9 cellular contexts compared by ENCODE assay signal in the genomic region with DNA sequence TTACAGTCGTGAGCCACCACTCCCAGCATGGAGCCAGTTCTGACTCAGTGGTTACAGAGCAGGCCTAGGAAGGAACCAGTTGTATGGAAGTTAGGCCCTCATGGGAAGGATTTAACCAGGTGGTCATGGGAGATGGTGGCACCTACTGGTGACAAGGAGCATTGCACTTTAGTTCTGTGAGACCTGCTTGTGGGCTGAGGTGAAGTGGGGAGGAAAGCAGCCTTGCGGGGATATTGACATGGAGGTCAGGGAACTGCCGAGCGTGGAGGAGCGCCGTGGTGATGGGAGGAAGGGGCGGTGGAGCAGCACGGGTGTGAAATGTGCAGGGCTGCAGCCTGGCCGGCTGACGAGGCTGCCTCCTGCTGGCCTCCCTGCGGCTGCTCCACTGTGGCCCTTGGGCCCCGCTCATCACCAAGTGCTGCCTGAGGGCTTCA.
DNase-seq lines count a peak whose midpoint lies in the region; ATAC-seq, FAIRE-seq and TF ChIP-seq lines count a peak whose summit lies in the region.
"Had no signal": no experiment of that assay in that cellular context is flagged by ENCODE, and none has a peak within 500 bp of the region (broad histone marks: within the 10 kb centered on the region; RNA-seq: fewer than 3 reads in every experiment).

No MANE protein-coding gene starts in this region.

- no peaks in the 10 kb centered on the region for H4K20me1 ChIP-seq in GM12878 (ENCODE audit: control insufficient read depth, insufficient read depth)

- H3K9me3 Mint-ChIP-seq in stimulated activated naive CD8-positive, alpha-beta T cell treated with anti-CD3 and anti-CD28 coated beads, Interleukin-15, amount 100 ng/mL, for 72 hours = no peaks in the 10 kb centered on the region

- no peak for TF ChIP-seq POLR2A in GM12878 (IDR thresholded peaks at IDR 0.05; ENCODE audit: low read depth, low read length)

- no TSS peak for BruUV-seq in GM12878 (replicated peaks; lab: Mats Ljungman, UMichigan)

- RAD21 ChIA-PET in GM12878 (lab: Charles Lee; ENCODE audit: unreplicated experiment) = interaction anchor here (1.0 to 2.1 kb wide), 13 partner anchors 19 to 506 kb away, joined by 3 to 14 read pairs (median 4); a partner anchor contains a TSS

- no peak overlapping the region for H2AFZ ChIP-seq in GM12878 (ENCODE audit: control insufficient read depth, low read depth, low read length)

- TF ChIP-seq CTCF in GM12878 (IDR thresholded peaks at IDR 0.05 in 2 of 3, conservative IDR thresholded peaks at IDR 0.05 in 1 of 3; ENCODE audit: control insufficient read depth in 2 of 3, extremely low read depth in 1 of 3, insufficient read depth in 1 of 3, low read depth in 3 of 3, low read length in 3 of 3) = peak; percentile 67 to 82 (median 79)

- TF ChIP-seq EP300 in GM12878 (IDR thresholded peaks at IDR 0.05; ENCODE audit: borderline replicate concordance in 1 of 2, control insufficient read depth in 1 of 2, low read depth in 2 of 2, low read length in 2 of 2) = no peak

- no peak overlapping the region for H3K27ac Mint-ChIP-seq in stimulated activated naive CD8-positive, alpha-beta T cell treated with anti-CD3 and anti-CD28 coated beads, Interleukin-15, amount 100 ng/mL, for 72 hours

- ATAC-seq in SK-N-SH treated with all-trans-retinoic acid at 6 μM for 48 hours (peak; percentile 58), GM12878 (peak; percentile 74), GM21423 (IDR thresholded peaks at IDR 0.05; ENCODE audit: unreplicated experiment) (no peak)
- peak; percentile 67 for ATAC-seq in stimulated activated naive CD8-positive, alpha-beta T cell treated with anti-CD3 and anti-CD28 coated beads, Interleukin-15, amount 100 ng/mL, for 72 hours

- H3K4me2 ChIP-seq in GM12878 (ENCODE audit: control insufficient read depth, insufficient read depth) = no peak overlapping the region

- POLR2A ChIA-PET in GM12878 (lab: Charles Lee) = interaction anchor here (0.7 to 1.7 kb wide), 3 partner anchors 9 to 57 kb away, joined by 3 to 6 read pairs (median 5); no protein-coding TSS in a partner anchor

- no peak overlapping the region for H3K27ac ChIP-seq in GM12878 (ENCODE audit: control insufficient read depth, insufficient read depth)

- DNase-seq in NCI-H2029 treated with DMSO at 0.1 percent for 48 hours (lab: John Stamatoyannopoulos, UW) (peak; percentile 38), NCI-H2029 (lab: John Stamatoyannopoulos, UW) (no peak), HT1080 (ENCODE audit: low read depth) (peak; percentile 68), GM12878 (ENCODE audit: low read depth, low spot score) (peak; percentile 54), kidney tubule cell (ENCODE audit: low spot score) (peak; percentile 73)
- peak; percentile 45 to 49 for DNase-seq in stimulated activated naive CD8-positive, alpha-beta T cell treated with anti-CD3 and anti-CD28 coated beads, Interleukin-15, amount 100 ng/mL, for 72 hours

- CTCF ChIA-PET in GM12878 (lab: Yijun Ruan, JAX) = interaction anchor here (0.6 to 4.4 kb wide), 38 partner anchors 9 to 506 kb away, joined by 3 to 44 read pairs (median 4); no protein-coding TSS in a partner anchor

- no peaks in the 10 kb centered on the region for H3K27me3 ChIP-seq in GM12878 (replicated peaks in 1 of 2; ENCODE audit: control insufficient read depth in 2 of 2, insufficient read depth in 2 of 2, low read length in 1 of 2)

- no peak overlapping the region for H3K9ac ChIP-seq in GM12878 (ENCODE audit: control insufficient read depth, insufficient read depth, low read length)

- WGBS in GM12878 (ENCODE audit: insufficient coverage, insufficient replicate concordance, low lambda C conversion rate, missing lambda C conversion rate) = 49% methylated on average over 12 of the region's 12 CpGs

- peak; percentile 92 for TF ChIP-seq RAD21 in GM12878 (IDR thresholded peaks at IDR 0.05; ENCODE audit: insufficient read depth, low read depth, low read length)

- H3K4me3 Mint-ChIP-seq in stimulated activated naive CD8-positive, alpha-beta T cell treated with anti-CD3 and anti-CD28 coated beads, Interleukin-15, amount 100 ng/mL, for 72 hours = no peak overlapping the region

- H3K9me3 ChIP-seq in GM12878 (replicated peaks; ENCODE audit: control insufficient read depth, insufficient read depth, low read length) = no peaks in the 10 kb centered on the region; the same call in 2 of the 3 replicates

- H3K4me1 Mint-ChIP-seq in stimulated activated naive CD8-positive, alpha-beta T cell treated with anti-CD3 and anti-CD28 coated beads, Interleukin-15, amount 100 ng/mL, for 72 hours = peaks cover 68% of the 10 kb centered on the region

- H3K4me3 ChIP-seq in GM12878 = no peak overlapping the region

- in situ Hi-C loops in GM12878 (cut with MboI) = no loop called here

- H3K27me3 Mint-ChIP-seq in stimulated activated naive CD8-positive, alpha-beta T cell treated with anti-CD3 and anti-CD28 coated beads, Interleukin-15, amount 100 ng/mL, for 72 hours = no peaks in the 10 kb centered on the region

- peaks cover 26% of the 10 kb centered on the region for H3K4me1 ChIP-seq in GM12878 (ENCODE audit: control insufficient read depth, insufficient read depth, low read length)

- intact Hi-C loops in GM12878 (cut with micrococcal nuclease; ENCODE audit: unreplicated experiment) = loop anchor here (1.0 to 10.0 kb wide), 3 partner anchors 313 to 506 kb away; no protein-coding TSS in a partner anchor

- H3K79me2 ChIP-seq in GM12878 (ENCODE audit: control insufficient read depth, insufficient read depth, low read length) = peaks cover 23% of the 10 kb centered on the region

- SMC1A ChIA-PET in GM12878 (lab: Charles Lee; ENCODE audit: uncharacterized antibody, unreplicated experiment) = interaction anchor here (0.7 to 3.8 kb wide), 24 partner anchors 13 to 508 kb away, joined by 3 to 26 read pairs (median 4); no protein-coding TSS in a partner anchor

- FAIRE-seq in GM12878 (lab: Jason Lieb, UNC) = peak; percentile 88
- FAIRE-seq: G401.6 had no signal

- H3K36me3 ChIP-seq in GM12878 (ENCODE audit: control insufficient read depth in 2 of 2, insufficient read depth in 2 of 2, low read length in 1 of 2) = no peaks in the 10 kb centered on the region

TF ChIP-seq in SK-N-SH treated with all-trans-retinoic acid at 6 μM for 48 hours, 23 proteins besides CTCF, POLR2A, EP300 and RAD21 (continues in another document):
- TF ChIP-seq, protein P1, sequence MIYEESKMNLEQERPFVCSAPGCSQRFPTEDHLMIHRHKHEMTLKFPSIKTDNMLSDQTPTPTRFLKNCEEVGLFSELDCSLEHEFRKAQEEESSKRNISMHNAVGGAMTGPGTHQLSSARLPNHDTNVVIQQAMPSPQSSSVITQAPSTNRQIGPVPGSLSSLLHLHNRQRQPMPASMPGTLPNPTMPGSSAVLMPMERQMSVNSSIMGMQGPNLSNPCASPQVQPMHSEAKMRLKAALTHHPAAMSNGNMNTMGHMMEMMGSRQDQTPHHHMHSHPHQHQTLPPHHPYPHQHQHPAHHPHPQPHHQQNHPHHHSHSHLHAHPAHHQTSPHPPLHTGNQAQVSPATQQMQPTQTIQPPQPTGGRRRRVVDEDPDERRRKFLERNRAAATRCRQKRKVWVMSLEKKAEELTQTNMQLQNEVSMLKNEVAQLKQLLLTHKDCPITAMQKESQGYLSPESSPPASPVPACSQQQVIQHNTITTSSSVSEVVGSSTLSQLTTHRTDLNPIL (CRISPR knock-in tag; IDR thresholded peaks at IDR 0.05; ENCODE audit: low read depth) = no peak
- TF ChIP-seq ISL1 (CRISPR knock-in tag; IDR thresholded peaks at IDR 0.05) (no peak), OSR1 (CRISPR knock-in tag; IDR thresholded peaks at IDR 0.05) (no peak), ZC3H10 (CRISPR knock-in tag; IDR thresholded peaks at IDR 0.05) (no peak)

TF ChIP-seq in GM12878, 131 proteins besides CTCF, POLR2A, EP300 and RAD21 (continues in another document):
- TF ChIP-seq HDGF (IDR thresholded peaks at IDR 0.05) (peak; percentile 68; the same call in 1 of the 2 replicates), KDM1A (IDR thresholded peaks at IDR 0.05; ENCODE audit: borderline replicate concordance) (no peak), ZNF622 (IDR thresholded peaks at IDR 0.05) (no peak), SMAD1 (IDR thresholded peaks at IDR 0.05; ENCODE audit: low read depth, partially characterized antibody) (no peak), RELA (IDR thresholded peaks at IDR 0.05; ENCODE audit: borderline replicate concordance, partially characterized antibody) (no peak), MEF2B (IDR thresholded peaks at IDR 0.05; ENCODE audit: partially characterized antibody, poor library complexity, severe bottlenecking) (no peak), BRCA1 (IDR thresholded peaks at IDR 0.05; ENCODE audit: low read depth, low read length) (no peak), TBL1XR1 (IDR thresholded peaks at IDR 0.05; ENCODE audit: low read depth, low read length) (no peak), STAT1 (conservative IDR thresholded peaks at IDR 0.05) (no peak), RFX5 (IDR thresholded peaks at IDR 0.05; ENCODE audit: low read depth, low read length) (no peak), CHD1 (IDR thresholded peaks at IDR 0.05; ENCODE audit: low read depth, low read length) (no peak), SRF (IDR thresholded peaks at IDR 0.05; ENCODE audit: low read depth in 2 of 2, low read length in 2 of 2) (no peak), BCL11A (IDR thresholded peaks at IDR 0.05; ENCODE audit: low read depth, low read length) (no peak), TAF1 (IDR thresholded peaks at IDR 0.05; ENCODE audit: borderline replicate concordance, low read depth, low read length) (no peak), RCOR1 (conservative IDR thresholded peaks at IDR 0.05; ENCODE audit: low read depth, low read length) (no peak), TCF3 (IDR thresholded peaks at IDR 0.05; ENCODE audit: borderline replicate concordance, insufficient read depth, low read depth, low read length) (0 out of 2 replicates have a peak, but pooled peaks have one; percentile 22), MTA3 (IDR thresholded peaks at IDR 0.05; ENCODE audit: borderline replicate concordance, low read length) (no peak), FOXM1 (IDR thresholded peaks at IDR 0.05; ENCODE audit: low read depth, low read length) (no peak)
- TF ChIP-seq, protein P2, sequence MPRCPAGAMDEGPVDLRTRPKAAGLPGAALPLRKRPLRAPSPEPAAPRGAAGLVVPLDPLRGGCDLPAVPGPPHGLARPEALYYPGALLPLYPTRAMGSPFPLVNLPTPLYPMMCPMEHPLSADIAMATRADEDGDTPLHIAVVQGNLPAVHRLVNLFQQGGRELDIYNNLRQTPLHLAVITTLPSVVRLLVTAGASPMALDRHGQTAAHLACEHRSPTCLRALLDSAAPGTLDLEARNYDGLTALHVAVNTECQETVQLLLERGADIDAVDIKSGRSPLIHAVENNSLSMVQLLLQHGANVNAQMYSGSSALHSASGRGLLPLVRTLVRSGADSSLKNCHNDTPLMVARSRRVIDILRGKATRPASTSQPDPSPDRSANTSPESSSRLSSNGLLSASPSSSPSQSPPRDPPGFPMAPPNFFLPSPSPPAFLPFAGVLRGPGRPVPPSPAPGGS (IDR thresholded peaks at IDR 0.05; ENCODE audit: borderline replicate concordance, insufficient read depth, low read depth, low read length, poor library complexity, severe bottlenecking) = no peak
